ENCODE assay signal across 8 cellular contexts in genomic region chr15:52678036-52678467, GRCh38. TPM values are rescaled to one million over a fixed set of nuclear protein-coding genes. Genes with fewer than 3 reads are reported as not detected.
DNase-seq lines count a peak whose midpoint lies in the region; ATAC-seq, FAIRE-seq and TF ChIP-seq lines count a peak whose summit lies in the region.

No MANE protein-coding gene starts in this region.

- H3K4me1 ChIP-seq in right cardiac atrium (ENCODE audit: control insufficient read depth, insufficient read depth, low read length), result no peaks in the 10 kb centered on the region

- WGBS in right cardiac atrium, result 1% methylated on average over 13 of the region's 13 CpGs

- peak overlapping the region; percentile 98 for H3K27ac ChIP-seq in C4-2B
- peak overlapping the region; percentile 80 for H3K27ac ChIP-seq in HL-60 (replicated peaks)
- H3K27ac ChIP-seq in right cardiac atrium (ENCODE audit: low read length), result peak overlapping the region; percentile 97

- peak in 1 of 2 experiments; percentile 69 for DNase-seq in HL-60 (ENCODE audit: low read depth in 1 of 2, low spot score in 1 of 2)
- peak; percentile 59 for DNase-seq in SW480 (ENCODE audit: low spot score)
- DNase-seq in amygdala (lab: John Stamatoyannopoulos, UW), result peak in 48 of 56 donors; percentile 2 to 70 (median 39)
- DNase-seq in right cardiac atrium, result peak; percentile 56 to 88 (median 82)
- DNase-seq in pulmonary artery endothelial cell (ENCODE audit: low read depth, low spot score), result peak; percentile 4
- no peak for DNase-seq in RCC 7860 (ENCODE audit: low spot score)

- TF ChIP-seq CTCF in C4-2B (conservative IDR thresholded peaks at IDR 0.05) (no peak; the same call in none of the 2 replicates), HL-60 (IDR thresholded peaks at IDR 0.05; ENCODE audit: insufficient read depth, low read length) (no peak)

- peak; percentile 33 for ATAC-seq in GM19324 (IDR thresholded peaks at IDR 0.05; ENCODE audit: low FRiP score, unreplicated experiment)
- ATAC-seq in right cardiac atrium, result peak; percentile 67 to 74

- no peak for FAIRE-seq in RCC 7860 (lab: Jason Lieb, UNC)

- H3K4me3 ChIP-seq in HL-60 (replicated peaks; ENCODE audit: insufficient read depth, low read length) (peak overlapping the region; percentile 88), right cardiac atrium (ENCODE audit: low read length) (peak overlapping the region; percentile 82)

- no peaks in the 10 kb centered on the region for H3K27me3 ChIP-seq in HL-60 (ENCODE audit: insufficient read depth, poor library complexity, severe bottlenecking)
- H3K27me3 ChIP-seq in right cardiac atrium (ENCODE audit: control insufficient read depth, insufficient read depth), result no peaks in the 10 kb centered on the region

- no peaks in the 10 kb centered on the region for H3K9me3 ChIP-seq in right cardiac atrium (ENCODE audit: control insufficient read depth, low read length)

- intact Hi-C loops in right cardiac atrium (cut with DNase I), result no loop called here

RNA-seq across cellular contexts. Expression of gene ATOSA, which starts 1.1 kb away (rescaled TPM):
- 10 to 100 TPM; 29.3 to 51.7 (median 33.1) TPM for total RNA-seq in right cardiac atrium
- 38.1 TPM for polyA plus RNA-seq in right cardiac atrium
- total RNA-seq in pulmonary artery endothelial cell, result 26.9 and 41.7 TPM in 2 replicates
